In genomic region chr1:200242379-200243041, GRCh38 we compare ENCODE assay signal across 11 cellular contexts.
A peak's percentile ranks its signal among the peaks of the same experiment; 100 is the strongest.
DNase-seq lines count a peak whose midpoint lies in the region; ATAC-seq and TF ChIP-seq lines count a peak whose summit lies in the region.
"Had no signal": no experiment of that assay in that cellular context is flagged by ENCODE, and none has a peak within 500 bp of the region (broad histone marks: within the 10 kb centered on the region; RNA-seq: fewer than 3 reads in every experiment).

No MANE protein-coding gene starts in this region.

- H3K4me1 Mint-ChIP-seq in activated CD4-positive, alpha-beta T cell treated with anti-CD3 and anti-CD28 coated beads, Interleukin-2, amount 10 ng/mL, durations not matched to agents 24 days and 14 days: peaks cover 6% of the 10 kb centered on the region

- H3K36me3 Mint-ChIP-seq in activated CD4-positive, alpha-beta T cell treated with anti-CD3 and anti-CD28 coated beads, Interleukin-2, amount 10 ng/mL, durations not matched to agents 24 days and 14 days (ENCODE audit: low read depth): no peaks in the 10 kb centered on the region

- intact Hi-C loops in activated CD4-positive, alpha-beta T cell treated with anti-CD3 and anti-CD28 coated beads, Interleukin-2, amount 10 ng/mL, durations not matched to agents 24 days and 14 days (cut with micrococcal nuclease): no loop called here

- no peak overlapping the region for H3K27ac Mint-ChIP-seq in activated CD4-positive, alpha-beta T cell treated with anti-CD3 and anti-CD28 coated beads, Interleukin-2, amount 10 ng/mL, durations not matched to agents 24 days and 14 days
- H3K27ac Mint-ChIP-seq: activated CD8-positive, alpha-beta T cell treated with anti-CD3 and anti-CD28 coated beads, Interleukin-2, amount 10 ng/mL, durations not matched to agents 7 days and 5 days; stimulated activated naive CD8-positive, alpha-beta T cell treated with anti-CD3 and anti-CD28 coated beads, Interleukin-15, Interleukin-2, amounts not matched to agents 100 ng/mL and 50 ng/mL, for 24 hours had no signal

- H3K9me3 ChIP-seq in liver (ENCODE audit: control insufficient read depth in 4 of 4, low read length in 3 of 4): no peaks in the 10 kb centered on the region

- no peak for TF ChIP-seq RAD21 in liver (IDR thresholded peaks at IDR 0.05)

- 27% methylated on average over 10 of the region's 10 CpGs for WGBS in liver
- 11% methylated on average over 10 of the region's 10 CpGs for WGBS in urinary bladder

- H3K27ac ChIP-seq in VCaP (peak overlapping the region; percentile 30; the same call in 1 of the 2 replicates), liver (ENCODE audit: low read depth in 1 of 2, low read length in 2 of 2) (peak overlapping the region; percentile 75 to 91), urinary bladder (ENCODE audit: low read depth) (no peak overlapping the region)

- no peak for TF ChIP-seq CTCF in VCaP (conservative IDR thresholded peaks at IDR 0.05)
- TF ChIP-seq CTCF in liver (IDR thresholded peaks at IDR 0.05; ENCODE audit: low read depth, low read length, missing input control): no peak

- H3K4me3 Mint-ChIP-seq in activated CD4-positive, alpha-beta T cell treated with anti-CD3 and anti-CD28 coated beads, Interleukin-2, amount 10 ng/mL, durations not matched to agents 24 days and 14 days: no peak overlapping the region
- H3K4me3 Mint-ChIP-seq: activated CD8-positive, alpha-beta T cell treated with anti-CD3 and anti-CD28 coated beads, Interleukin-2, amount 10 ng/mL, durations not matched to agents 7 days and 5 days; stimulated activated naive CD8-positive, alpha-beta T cell treated with anti-CD3 and anti-CD28 coated beads, Interleukin-15, Interleukin-2, amounts not matched to agents 100 ng/mL and 50 ng/mL, for 24 hours had no signal

- H3K9me3 Mint-ChIP-seq in activated CD4-positive, alpha-beta T cell treated with anti-CD3 and anti-CD28 coated beads, Interleukin-2, amount 10 ng/mL, durations not matched to agents 24 days and 14 days: no peaks in the 10 kb centered on the region
- H3K9me3 Mint-ChIP-seq: stimulated activated naive CD8-positive, alpha-beta T cell treated with anti-CD3 and anti-CD28 coated beads, Interleukin-15, Interleukin-2, amounts not matched to agents 100 ng/mL and 50 ng/mL, for 24 hours had no signal

- no peaks in the 10 kb centered on the region for H3K27me3 ChIP-seq in liver (ENCODE audit: control insufficient read depth in 4 of 4, insufficient read depth in 4 of 4, low read length in 3 of 4)

- peak overlapping the region; percentile 47 to 69 for H3K9ac ChIP-seq in liver (ENCODE audit: low read depth in 1 of 2, low read length in 2 of 2)

- peaks cover 38% of the 10 kb centered on the region for H3K27me3 Mint-ChIP-seq in activated CD4-positive, alpha-beta T cell treated with anti-CD3 and anti-CD28 coated beads, Interleukin-2, amount 10 ng/mL, durations not matched to agents 24 days and 14 days

- H3K36me3 ChIP-seq in liver (ENCODE audit: control insufficient read depth in 4 of 4, insufficient read depth in 3 of 4, low read depth in 1 of 4, low read length in 3 of 4) (no peaks in the 10 kb centered on the region), urinary bladder (ENCODE audit: insufficient read depth) (no peaks in the 10 kb centered on the region)

- H3K4me3 ChIP-seq in liver (ENCODE audit: low read depth in 1 of 3, low read length in 3 of 3) (peak overlapping the region; percentile 11 to 74 (median 45)), urinary bladder (ENCODE audit: low read depth, low read length) (peak overlapping the region; percentile 2)

- ATAC-seq in GM21825 (IDR thresholded peaks at IDR 0.05; ENCODE audit: unreplicated experiment): no peak
- ATAC-seq: activated CD8-positive, alpha-beta T cell treated with anti-CD3 and anti-CD28 coated beads, Interleukin-2, amount 10 ng/mL, durations not matched to agents 7 days and 5 days had no signal

- peaks cover 1 to 19% (median 7%) of the 10 kb centered on the region in 4 donors for H3K4me1 ChIP-seq in liver (ENCODE audit: control insufficient read depth in 4 of 4, insufficient read depth in 4 of 4, low read length in 3 of 4)
- H3K4me1 ChIP-seq in urinary bladder (ENCODE audit: insufficient read depth): no peaks in the 10 kb centered on the region

- DNase-seq in activated CD4-positive, alpha-beta T cell treated with anti-CD3 and anti-CD28 coated beads, Interleukin-2, amount 10 ng/mL, durations not matched to agents 24 days and 14 days: peak; percentile 51
- DNase-seq in activated CD4-positive, alpha-beta T cell treated with anti-CD3 and anti-CD28 coated beads, Interleukin-2, amount 50 U/mL, for 1 hour: no peak
- no peak for DNase-seq in foreskin melanocyte
- DNase-seq in A172 (ENCODE audit: low spot score): no peak
- DNase-seq: activated CD8-positive, alpha-beta T cell treated with anti-CD3 and anti-CD28 coated beads, Interleukin-2, amount 10 ng/mL, durations not matched to agents 7 days and 5 days; NCI-H526 treated with DMSO at 0.1 percent for 48 hours had no signal

TF ChIP-seq in liver, 16 proteins besides CTCF, POLR2A, EP300 and RAD21:
- TF ChIP-seq RXRA (IDR thresholded peaks at IDR 0.05): no peak
- TF ChIP-seq SP1 (IDR thresholded peaks at IDR 0.05): peak; percentile 34
- TF ChIP-seq HNF4A (conservative IDR thresholded peaks at IDR 0.05): peak in 1 of 2 donors; percentile 43
- TF ChIP-seq MAX (IDR thresholded peaks at IDR 0.05): no peak
- peak; percentile 92 for TF ChIP-seq YY1 (IDR thresholded peaks at IDR 0.05)
TF ChIP-seq in liver: peak in this region for 3.
